ENCODE assay signal across 24 cellular contexts in genomic region chr3:13669457-13669856, GRCh38.
"Had no signal": no experiment of that assay in that cellular context is flagged by ENCODE, and none has a peak within 500 bp of the region (broad histone marks: within the 10 kb centered on the region; RNA-seq: fewer than 3 reads in every experiment).

No MANE protein-coding gene starts in this region.

- H3K4me3 ChIP-seq: stomach, suprapubic skin, testis, thoracic aorta, thyroid gland, tibial artery, tibial nerve, transverse colon, upper lobe of left lung, upper lobe of right lung, uterus, vagina had no signal

- DNase-seq: stimulated activated CD4-positive, alpha-beta T cell treated with anti-CD3 and anti-CD28 coated beads, Interleukin-2, amount 100 ng/mL, for 48 hours; stimulated activated CD4-positive, alpha-beta T cell treated with anti-CD3 and anti-CD28 coated beads, Interleukin-4, amount 100 ng/mL, for 1 hour; stimulated activated CD4-positive, alpha-beta T cell treated with anti-CD3 and anti-CD28 coated beads, Interleukin-4, amount 100 ng/mL, for 24 hours; stimulated activated CD4-positive, alpha-beta T cell treated with anti-CD3 and anti-CD28 coated beads, Interleukin-4, amount 100 ng/mL, for 4 hours; stimulated activated CD8-positive, alpha-beta memory T cell treated with anti-CD3 and anti-CD28 coated beads, Interleukin-4, amount 100 ng/mL, for 48 hours; stimulated activated naive B cell treated with anti-CD40 and anti-IgM and Interleukin-4, amounts not matched to agents 10 μg/mL and 1 μg/mL and 100 μg/mL, for 72 hours; stimulated activated naive CD4-positive, alpha-beta T cell; stimulated activated naive CD4-positive, alpha-beta T cell treated with Interleukin-2 at 50 U/mL for 16 hours; stimulated activated naive CD8-positive, alpha-beta T cell treated with anti-CD3 and anti-CD28 coated beads, Interleukin-15, amount 100 ng/mL, for 72 hours; stimulated activated naive CD8-positive, alpha-beta T cell treated with anti-CD3 and anti-CD28 coated beads, Interleukin-15, Interleukin-2, amounts not matched to agents 100 U/mL and 50 U/mL, for 24 hours; stomach; substantia nigra; thyroid gland; tibial artery; transverse colon; trophoblast cell; upper lobe of left lung; upper lobe of right lung; uterus had no signal

- H3K9me3 ChIP-seq: suprapubic skin, testis, thoracic aorta, thyroid gland, tibial artery, tibial nerve, transverse colon, upper lobe of left lung, upper lobe of right lung, uterus, vagina had no signal

- H3K36me3 ChIP-seq: stomach, suprapubic skin, thoracic aorta, thyroid gland, tibial artery, tibial nerve, transverse colon, upper lobe of left lung, upper lobe of right lung, uterus, vagina had no signal

- H3K4me1 ChIP-seq: stomach, suprapubic skin, testis, thyroid gland, tibial artery, tibial nerve, transverse colon, upper lobe of left lung, upper lobe of right lung, uterus, vagina had no signal

- H3K27ac ChIP-seq: stomach, suprapubic skin, testis, thoracic aorta, thyroid gland, tibial artery, tibial nerve, transverse colon, upper lobe of left lung, upper lobe of right lung, uterus, vagina had no signal
